Comparison of ENCODE assay signal across 25 cellular contexts in the genomic region with DNA sequence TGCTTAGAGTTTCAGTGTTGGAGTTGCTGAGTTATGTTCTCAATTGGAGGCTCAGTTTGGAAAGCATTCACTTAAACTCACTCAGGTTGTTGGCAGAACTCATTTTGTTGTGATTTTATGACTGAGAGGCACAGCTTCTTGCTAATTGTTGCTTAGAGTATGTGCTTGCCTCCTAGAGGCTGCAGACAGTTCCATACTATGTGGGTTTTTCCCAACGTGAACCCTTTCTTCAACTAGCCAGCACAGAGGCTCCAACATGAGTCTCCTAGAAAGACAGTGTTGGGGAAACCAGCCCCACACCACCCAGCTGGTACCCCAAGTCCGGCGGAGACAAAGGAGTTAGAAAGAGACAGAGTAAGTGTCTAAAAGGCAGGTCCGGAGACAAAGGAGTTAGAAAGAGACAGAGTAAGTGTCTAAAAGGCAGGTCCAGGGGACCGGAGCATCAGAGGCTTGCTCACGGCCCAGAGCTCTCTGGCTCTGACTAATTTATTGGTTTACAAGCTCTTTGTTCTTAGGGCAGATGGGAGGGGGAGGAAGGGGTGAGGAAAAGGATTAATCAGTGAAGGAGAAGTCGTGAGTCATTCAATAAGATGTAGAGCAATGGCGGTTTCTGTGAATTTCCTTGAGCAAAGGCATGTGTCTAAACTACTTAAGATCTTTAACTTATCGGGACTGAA.
DNase-seq lines count a peak whose midpoint lies in the region; ATAC-seq, FAIRE-seq and TF ChIP-seq lines count a peak whose summit lies in the region.
"Had no signal": no experiment of that assay in that cellular context is flagged by ENCODE, and none has a peak within 500 bp of the region (broad histone marks: within the 10 kb centered on the region; RNA-seq: fewer than 3 reads in every experiment).

No MANE protein-coding gene starts in this region.

- H2AFZ ChIP-seq in astrocyte (ENCODE audit: low read depth, low read length) = no peak overlapping the region

- no peaks in the 10 kb centered on the region for H3K4me1 ChIP-seq in breast epithelium
- no peaks in the 10 kb centered on the region for H3K4me1 ChIP-seq in astrocyte (ENCODE audit: insufficient read depth, low read length)
- no peaks in the 10 kb centered on the region for H3K4me1 ChIP-seq in right lobe of liver
- no peaks in the 10 kb centered on the region for H3K4me1 ChIP-seq in lower lobe of right lung
- H3K4me1 ChIP-seq: foreskin keratinocyte, sigmoid colon had no signal

- POLR2A ChIA-PET in MCF 10A (lab: Yijun Ruan, JAX) = interaction anchor here (0.6 kb wide), 1 partner anchor 41 kb away, joined by 5 read pairs; no protein-coding TSS in a partner anchor

- no peaks in the 10 kb centered on the region for H3K9me3 Mint-ChIP-seq in MCF 10A (ENCODE audit: unreplicated experiment)
- H3K9me3 Mint-ChIP-seq in astrocyte (ENCODE audit: unreplicated experiment) = no peaks in the 10 kb centered on the region

- H3K9me3 ChIP-seq in breast epithelium (peaks cover 0 to 9% of the 10 kb centered on the region in 2 donors), astrocyte (ENCODE audit: insufficient read depth, low read depth, low read length) (peaks cover 8% of the 10 kb centered on the region), right lobe of liver (no peaks in the 10 kb centered on the region), lower lobe of right lung (peaks cover 12% of the 10 kb centered on the region)
- H3K9me3 ChIP-seq: neutrophil, thoracic aorta had no signal

- H3K27me3 ChIP-seq in breast epithelium (no peaks in the 10 kb centered on the region), astrocyte (ENCODE audit: insufficient read depth, low read length) (no peaks in the 10 kb centered on the region), right lobe of liver (no peaks in the 10 kb centered on the region), lower lobe of right lung (ENCODE audit: low read depth) (no peaks in the 10 kb centered on the region)
- H3K27me3 ChIP-seq: foreskin keratinocyte, neutrophil, sigmoid colon had no signal

- CTCF ChIA-PET in MCF 10A (lab: Yijun Ruan, JAX) = interaction anchor here (0.7 to 1.2 kb wide), 2 partner anchors 25 to 236 kb away, joined by 3 read pairs; no protein-coding TSS in a partner anchor

- BruUV-seq in MCF 10A (replicated peaks; lab: Mats Ljungman, UMichigan) = no TSS peak

- H3K9ac ChIP-seq in astrocyte (ENCODE audit: low read length) = no peak overlapping the region

- H3K4me3 Mint-ChIP-seq in MCF 10A (ENCODE audit: unreplicated experiment) (peak overlapping the region; percentile 0), astrocyte (ENCODE audit: unreplicated experiment) (no peak overlapping the region)
- H3K4me3 Mint-ChIP-seq: activated naive CD4-positive, alpha-beta T cell treated with anti-CD3 and anti-CD28 coated beads, Interleukin-2, amount 50 U/mL, for 24 hours had no signal

- intact Hi-C loops in MCF 10A (cut with micrococcal nuclease) (no loop called here), breast epithelium (cut with DNase I; ENCODE audit: low total_unique reads) (loop anchor here (1.0 kb wide), 1 partner anchor 22 kb away; no protein-coding TSS in a partner anchor), right lobe of liver (cut with DNase I) (no loop called here), lower lobe of right lung (cut with DNase I) (no loop called here)

- no peaks in the 10 kb centered on the region for H3K36me3 Mint-ChIP-seq in MCF 10A (ENCODE audit: insufficient read depth, unreplicated experiment)
- H3K36me3 Mint-ChIP-seq in astrocyte (ENCODE audit: low read depth, unreplicated experiment) = no peaks in the 10 kb centered on the region
- H3K36me3 Mint-ChIP-seq: activated naive CD4-positive, alpha-beta T cell treated with anti-CD3 and anti-CD28 coated beads, Interleukin-2, amount 50 U/mL, for 24 hours had no signal

- TF ChIP-seq CTCF in MCF 10A (IDR thresholded peaks at IDR 0.05; ENCODE audit: unreplicated experiment) = no peak
- no peak for TF ChIP-seq CTCF in breast epithelium (IDR thresholded peaks at IDR 0.05)
- no peak for TF ChIP-seq CTCF in astrocyte (IDR thresholded peaks at IDR 0.05; ENCODE audit: insufficient read depth, low read depth, low read length)
- no peak for TF ChIP-seq CTCF in right lobe of liver (IDR thresholded peaks at IDR 0.05)
- TF ChIP-seq CTCF in lower lobe of right lung (IDR thresholded peaks at IDR 0.05) = no peak

- DNase-seq in MCF 10A (ENCODE audit: unreplicated experiment) (peak; percentile 61), breast epithelium (ENCODE audit: low spot score in 2 of 2) (no peak), astrocyte (ENCODE audit: low read depth) (peak; percentile 26), kidney tubule cell (ENCODE audit: low spot score) (peak; percentile 87), right lobe of liver (no peak), NCI-H1105 (lab: John Stamatoyannopoulos, UW) (no peak), lower lobe of right lung (no peak), cerebellar nuclear complex (lab: John Stamatoyannopoulos, UW) (no peak)
- DNase-seq: activated CD4-positive, alpha-beta T cell treated with anti-CD3 and anti-CD28 coated beads for 48 hours; activated T-cell treated with anti-CD3 and anti-CD28 coated beads for 4 hours; C1 segment of cervical spinal cord; central memory CD4-positive, alpha-beta T cell; DMS79; foreskin keratinocyte; H7; NCI-H1105 treated with DMSO at 0.1 percent for 48 hours; NCI-H2227 treated with DMSO at 0.1 percent for 48 hours; sigmoid colon; stimulated activated CD4-positive, alpha-beta T cell treated with anti-CD3 and anti-CD28 coated beads, Interleukin-2, amount 100 ng/mL, for 48 hours; T-helper 9 cell had no signal

- no peak overlapping the region for H3K4me2 ChIP-seq in astrocyte (ENCODE audit: low read length)

- no peak for TF ChIP-seq POLR2A in breast epithelium (IDR thresholded peaks at IDR 0.05)
- no peak for TF ChIP-seq POLR2A in right lobe of liver (IDR thresholded peaks at IDR 0.05)

- 34% methylated on average over 7 of the region's 9 CpGs for WGBS in right lobe of liver (ENCODE audit: insufficient coverage, low coverage, low lambda C conversion rate, missing lambda C conversion rate)

- H3K27me3 Mint-ChIP-seq in MCF 10A (ENCODE audit: insufficient read depth, unreplicated experiment) (no peaks in the 10 kb centered on the region), astrocyte (ENCODE audit: low read depth, unreplicated experiment) (no peaks in the 10 kb centered on the region)
- H3K27me3 Mint-ChIP-seq: activated naive CD4-positive, alpha-beta T cell treated with anti-CD3 and anti-CD28 coated beads, Interleukin-2, amount 50 U/mL, for 24 hours had no signal

- no peak overlapping the region for H3K27ac Mint-ChIP-seq in MCF 10A (ENCODE audit: low read depth, unreplicated experiment)
- peak overlapping the region; percentile 49 for H3K27ac Mint-ChIP-seq in astrocyte (ENCODE audit: unreplicated experiment)
- H3K27ac Mint-ChIP-seq: activated naive CD4-positive, alpha-beta T cell treated with anti-CD3 and anti-CD28 coated beads, Interleukin-2, amount 50 U/mL, for 24 hours had no signal

- no peaks in the 10 kb centered on the region for H4K20me1 ChIP-seq in astrocyte (ENCODE audit: insufficient read depth, low read length)

- H3K36me3 ChIP-seq in breast epithelium (no peaks in the 10 kb centered on the region), astrocyte (ENCODE audit: insufficient read depth, low read length) (no peaks in the 10 kb centered on the region), right lobe of liver (no peaks in the 10 kb centered on the region), lower lobe of right lung (no peaks in the 10 kb centered on the region)
- H3K36me3 ChIP-seq: neutrophil, sigmoid colon, thoracic aorta had no signal

- no peaks in the 10 kb centered on the region for H3K79me2 ChIP-seq in astrocyte (ENCODE audit: insufficient read depth, low read length)

- ATAC-seq in right lobe of liver (no peak), lower lobe of right lung (no peak)
- ATAC-seq: foreskin keratinocyte had no signal

- no peak overlapping the region for H3K4me3 ChIP-seq in breast epithelium
- H3K4me3 ChIP-seq in astrocyte (ENCODE audit: insufficient read depth, low read depth, low read length) = no peak overlapping the region
- H3K4me3 ChIP-seq in right lobe of liver = no peak overlapping the region
- H3K4me3 ChIP-seq in lower lobe of right lung = no peak overlapping the region
- H3K4me3 ChIP-seq: sigmoid colon, thoracic aorta had no signal

- peaks cover 9% of the 10 kb centered on the region for H3K4me1 Mint-ChIP-seq in MCF 10A (ENCODE audit: insufficient read depth, unreplicated experiment)
- H3K4me1 Mint-ChIP-seq in astrocyte (ENCODE audit: low read depth, unreplicated experiment) = peaks cover 7% of the 10 kb centered on the region
- H3K4me1 Mint-ChIP-seq: activated naive CD4-positive, alpha-beta T cell treated with anti-CD3 and anti-CD28 coated beads, Interleukin-2, amount 50 U/mL, for 24 hours had no signal

- FAIRE-seq in astrocyte (lab: Jason Lieb, UNC) = no peak
- FAIRE-seq: endometrium had no signal

- H3K27ac ChIP-seq in breast epithelium = no peak overlapping the region
- H3K27ac ChIP-seq in astrocyte (ENCODE audit: low read depth, low read length) = no peak overlapping the region
- H3K27ac ChIP-seq in right lobe of liver = no peak overlapping the region
- H3K27ac ChIP-seq in lower lobe of right lung = no peak overlapping the region
- H3K27ac ChIP-seq: 22Rv1, foreskin keratinocyte, neutrophil, sigmoid colon, thoracic aorta had no signal

Comparison
In these comparisons a context has a peak if more than half of its experiments do, and no peak if none do; other contexts are left out.
1. DNase-seq: peak in MCF 10A (single experiment), astrocyte (single experiment) and kidney tubule cell (single experiment); none in breast epithelium (0 of 2), right lobe of liver (0 of 3), NCI-H1105 (single experiment), lower lobe of right lung (single experiment) and cerebellar nuclear complex (0 of 2).